Comparison of ENCODE assay signal across 21 cellular contexts in genomic region chr6:91664327-91664959, GRCh38.
DNase-seq lines count a peak whose midpoint lies in the region; ATAC-seq lines count a peak whose summit lies in the region.
"Had no signal": no experiment of that assay in that cellular context is flagged by ENCODE, and none has a peak within 500 bp of the region (broad histone marks: within the 10 kb centered on the region; RNA-seq: fewer than 3 reads in every experiment).

No MANE protein-coding gene starts in this region.

- DNase-seq in NOMO-1 treated with DMSO at 0.1 percent for 48 hours (lab: John Stamatoyannopoulos, UW; ENCODE audit: unreplicated experiment): peak; percentile 19
- no peak for DNase-seq in NOMO-1 (lab: John Stamatoyannopoulos, UW; ENCODE audit: unreplicated experiment in 2 of 2)
- no peak for DNase-seq in GF-D8 (lab: John Stamatoyannopoulos, UW)
- DNase-seq in activated CD4-positive, alpha-beta T cell treated with anti-CD3 and anti-CD28 coated beads for 48 hours: no peak
- DNase-seq in NCI-H2227 (lab: John Stamatoyannopoulos, UW; ENCODE audit: unreplicated experiment): no peak
- DNase-seq: 8988T; activated CD4-positive, alpha-beta T cell treated with anti-CD3 and anti-CD28 coated beads, Interleukin-2, amount 50 U/mL, for 48 hours; activated T-cell treated with anti-CD3 and anti-CD28 coated beads, Interleukin-2, amount 50 U/mL, for 48 hours; central memory CD4-positive, alpha-beta T cell; endodermal cell; foreskin melanocyte; GM23248; NCI-H2171 treated with DMSO at 0.1 percent for 48 hours; nephron progenitor cell; retina; SJCRH30; stimulated activated CD4-positive, alpha-beta T cell treated with anti-CD3 and anti-CD28 coated beads, Interleukin-2, amount 100 ng/mL, for 24 hours; thyroid gland had no signal

- peak; percentile 66 for ATAC-seq in HG02623 (IDR thresholded peaks at IDR 0.05; ENCODE audit: unreplicated experiment)
- peak; percentile 78 for ATAC-seq in HG03520 (IDR thresholded peaks at IDR 0.05; ENCODE audit: unreplicated experiment)
- ATAC-seq in HG02973 (IDR thresholded peaks at IDR 0.05; ENCODE audit: unreplicated experiment): no peak
